ENCODE assay signal across 8 cellular contexts in the genomic region with DNA sequence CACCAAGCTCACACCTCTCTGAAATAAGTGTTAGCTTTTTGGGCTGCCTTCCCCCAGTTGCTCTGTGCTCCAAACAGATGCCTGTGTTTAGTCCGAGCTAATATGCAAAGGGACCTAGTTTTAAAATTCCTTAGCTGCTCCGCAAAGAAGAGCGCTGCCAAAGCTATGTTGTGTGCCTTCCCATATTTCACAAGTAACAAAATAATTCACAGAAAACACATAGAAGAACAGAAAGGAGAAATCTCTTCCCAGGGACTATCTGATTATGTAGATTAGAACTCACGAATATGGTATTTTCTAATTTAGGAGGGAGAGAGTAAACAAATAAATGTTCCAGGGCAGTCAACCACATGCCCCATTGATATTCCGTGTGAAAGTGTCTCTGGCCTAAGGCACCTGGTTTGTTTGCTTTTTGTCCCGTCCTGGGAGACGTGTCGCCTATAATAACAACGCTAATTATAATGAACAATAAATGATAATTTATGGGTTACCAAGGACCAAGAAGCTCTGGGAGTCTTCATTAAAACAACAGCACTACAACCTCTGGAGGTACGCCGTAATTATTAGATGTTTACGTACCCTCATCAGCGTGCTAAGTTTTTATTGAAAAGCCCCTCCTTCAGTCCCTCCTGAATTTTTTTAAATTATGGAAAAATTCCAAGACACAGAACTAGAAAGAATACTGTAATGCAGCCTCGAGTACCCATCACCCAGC. TPM values are rescaled to one million over a fixed set of nuclear protein-coding genes. Genes with fewer than 3 reads are reported as not detected.
DNase-seq lines count a peak whose midpoint lies in the region; ATAC-seq and TF ChIP-seq lines count a peak whose summit lies in the region.

No MANE protein-coding gene starts in this region.

- peaks cover 16 to 54% (median 24%) of the 10 kb centered on the region in 4 donors for H3K4me1 Mint-ChIP-seq in CD4-positive, alpha-beta memory T cell
- peaks cover 32% of the 10 kb centered on the region for H3K4me1 Mint-ChIP-seq in nephron

- H3K9me3 Mint-ChIP-seq in CD4-positive, alpha-beta memory T cell, result peaks cover 0 to 4% (median 0%) of the 10 kb centered on the region in 8 donors
- no peaks in the 10 kb centered on the region for H3K9me3 Mint-ChIP-seq in nephron

- H3K4me3 Mint-ChIP-seq in CD4-positive, alpha-beta memory T cell, result peak overlapping the region; percentile 92 to 100 (median 98)
- H3K4me3 Mint-ChIP-seq in nephron, result peak overlapping the region; percentile 94 to 98 (median 95)

- peaks cover 35% of the 10 kb centered on the region for H3K4me1 ChIP-seq in CD4-positive, alpha-beta memory T cell (ENCODE audit: insufficient read depth, low read length)

- TF ChIP-seq CTCF in NB4 (IDR thresholded peaks at IDR 0.05; ENCODE audit: low read depth, low read length) (no peak), nephron (IDR thresholded peaks at IDR 0.05; ENCODE audit: unreplicated experiment in 3 of 3) (no peak), lower leg skin (IDR thresholded peaks at IDR 0.05) (no peak)

- no peak for DNase-seq in CD4-positive, alpha-beta memory T cell
- no peak for DNase-seq in NB4 (ENCODE audit: low read depth)
- peak; percentile 71 for DNase-seq in cerebellar cortex (ENCODE audit: low spot score)
- DNase-seq in GM03348 (ENCODE audit: low spot score), result no peak
- no peak for DNase-seq in lower leg skin (ENCODE audit: low spot score in 2 of 2)

- peak overlapping the region in 6 of 7 donors; percentile 29 to 99 (median 98) for H3K27ac Mint-ChIP-seq in CD4-positive, alpha-beta memory T cell
- peak overlapping the region; percentile 97 to 100 (median 100) for H3K27ac Mint-ChIP-seq in nephron

- peaks cover 0 to 6% of the 10 kb centered on the region in 2 donors for H3K27me3 Mint-ChIP-seq in CD4-positive, alpha-beta memory T cell
- no peaks in the 10 kb centered on the region for H3K27me3 Mint-ChIP-seq in nephron (ENCODE audit: low read depth)

- H3K36me3 ChIP-seq in CD4-positive, alpha-beta memory T cell (ENCODE audit: insufficient read depth, low read length), result no peaks in the 10 kb centered on the region

- 35 to 37% methylated on average over 14 of the region's 14 CpGs for WGBS in lower leg skin, 2 donors

- peak overlapping the region; percentile 87 to 98 for H3K4me3 ChIP-seq in CD4-positive, alpha-beta memory T cell (ENCODE audit: low read length in 2 of 2)
- peak overlapping the region; percentile 63 for H3K4me3 ChIP-seq in NB4 (ENCODE audit: low read depth, low read length)
- no peak overlapping the region for H3K4me3 ChIP-seq in lower leg skin (ENCODE audit: low read depth, poor library complexity, severe bottlenecking)

- ATAC-seq in GM21576 (IDR thresholded peaks at IDR 0.05; ENCODE audit: unreplicated experiment) (no peak), HG03469 (IDR thresholded peaks at IDR 0.05; ENCODE audit: unreplicated experiment) (no peak)

- intact Hi-C loops in CD4-positive, alpha-beta memory T cell (cut with micrococcal nuclease), result loop anchor here (1.0 to 10.0 kb wide), 11 partner anchors 38 to 1641 kb away; a partner anchor contains a TSS
- intact Hi-C loops in lower leg skin (cut with DNase I; ENCODE audit: low total_unique reads), result no loop called here

- peak overlapping the region; percentile 37 for H3K27ac ChIP-seq in CD4-positive, alpha-beta memory T cell (ENCODE audit: low read depth, low read length)

- POLR2A ChIA-PET in CD4-positive, alpha-beta memory T cell (lab: Charles Lee; ENCODE audit: partially characterized antibody), result interaction anchor here (1.0 to 5.8 kb wide), 7 partner anchors 12 to 162 kb away, joined by 3 to 60 read pairs (median 4); a partner anchor contains a TSS

- H3K9me3 ChIP-seq in CD4-positive, alpha-beta memory T cell (ENCODE audit: control insufficient read depth in 1 of 2, low read length in 2 of 2), result no peaks in the 10 kb centered on the region

- CTCF ChIA-PET in CD4-positive, alpha-beta memory T cell (lab: Charles Lee; ENCODE audit: partially characterized antibody), result interaction anchor here (0.9 to 4.8 kb wide), 5 partner anchors 10 to 111 kb away, joined by 3 to 31 read pairs (median 6); no protein-coding TSS in a partner anchor

- H3K36me3 Mint-ChIP-seq in CD4-positive, alpha-beta memory T cell, result peaks cover 4 to 17% of the 10 kb centered on the region in 2 donors
- peaks cover 19% of the 10 kb centered on the region for H3K36me3 Mint-ChIP-seq in nephron (ENCODE audit: low read depth)

- H3K27me3 ChIP-seq in CD4-positive, alpha-beta memory T cell (ENCODE audit: insufficient read depth, low read length), result no peaks in the 10 kb centered on the region

- TF ChIP-seq POLR2A in NB4 (IDR thresholded peaks at IDR 0.05; ENCODE audit: extremely low read depth, insufficient read length), result no peak
- TF ChIP-seq POLR2A in lower leg skin (IDR thresholded peaks at IDR 0.05), result no peak

RNA-seq across cellular contexts. Expression of a gene that starts 1.2 kb away (rescaled TPM):
- 10 to 100 TPM; 22.2 to 22.9 TPM for total RNA-seq in CD4-positive, alpha-beta memory T cell
- 10 to 100 TPM; 17.0 to 18.3 TPM for polyA plus RNA-seq in CD4-positive, alpha-beta memory T cell
- total RNA-seq in lower leg skin, result 10 to 100 TPM; 31.7 to 75.1 (median 40.0) TPM
